In genomic region chr2:239878686-239879085, GRCh38 we compare ENCODE assay signal across 18 cellular contexts.
DNase-seq lines count a peak whose midpoint lies in the region; ATAC-seq and TF ChIP-seq lines count a peak whose summit lies in the region.
"Had no signal": no experiment of that assay in that cellular context is flagged by ENCODE, and none has a peak within 500 bp of the region (broad histone marks: within the 10 kb centered on the region; RNA-seq: fewer than 3 reads in every experiment).

No MANE protein-coding gene starts in this region.

- no peak for TF ChIP-seq POLR2A in heart left ventricle (IDR thresholded peaks at IDR 0.05)

- DNase-seq in right atrium auricular region (ENCODE audit: low spot score) (peak; percentile 36), heart left ventricle (no peak), ecto neural progenitor cell (ENCODE audit: low spot score) (peak; percentile 27), posterior vena cava (ENCODE audit: low spot score) (peak; percentile 16), NCI-H510A (lab: John Stamatoyannopoulos, UW) (no peak), NCI-H1048 (lab: John Stamatoyannopoulos, UW) (no peak)
- no peak for DNase-seq in activated CD4-positive, alpha-beta T cell treated with anti-CD3 and anti-CD28 coated beads for 36 hours
- DNase-seq: BE2C, Calu3, DMS53, GOT3, IMR-90, NCI-H1436, NCI-H1930, NCI-H526 treated with DMSO at 0.1 percent for 48 hours, Right ventricle myocardium superior had no signal

- H3K27me3 ChIP-seq in right atrium auricular region (no peaks in the 10 kb centered on the region), heart left ventricle (peaks cover 0 to 17% (median 0%) of the 10 kb centered on the region in 9 donors)

- no peak overlapping the region for H3K4me3 Mint-ChIP-seq in activated CD4-positive, alpha-beta T cell treated with anti-CD3 and anti-CD28 coated beads for 36 hours
- H3K4me3 Mint-ChIP-seq: CD8-positive, alpha-beta T cell had no signal

- ATAC-seq in heart left ventricle (no peak), GM18867 (IDR thresholded peaks at IDR 0.05; ENCODE audit: unreplicated experiment) (no peak)
- ATAC-seq in activated CD4-positive, alpha-beta T cell treated with anti-CD3 and anti-CD28 coated beads for 36 hours: no peak
- ATAC-seq: CD8-positive, alpha-beta T cell had no signal

- H3K27me3 Mint-ChIP-seq in activated CD4-positive, alpha-beta T cell treated with anti-CD3 and anti-CD28 coated beads for 36 hours: no peaks in the 10 kb centered on the region

- H3K4me1 Mint-ChIP-seq in activated CD4-positive, alpha-beta T cell treated with anti-CD3 and anti-CD28 coated beads for 36 hours: peaks cover 4% of the 10 kb centered on the region

- H3K27ac Mint-ChIP-seq in activated CD4-positive, alpha-beta T cell treated with anti-CD3 and anti-CD28 coated beads for 36 hours: no peak overlapping the region
- H3K27ac Mint-ChIP-seq: CD8-positive, alpha-beta T cell had no signal

- CTCF ChIA-PET in activated CD4-positive, alpha-beta T cell treated with anti-CD3 and anti-CD28 coated beads for 36 hours (lab: Charles Lee): no interaction called here

- 88 to 93% (median 90%) methylated on average over 5 of the region's 5 CpGs for WGBS in heart left ventricle, 4 donors

- no peak overlapping the region for H3K27ac ChIP-seq in right atrium auricular region
- no peak overlapping the region for H3K27ac ChIP-seq in heart left ventricle

- no peaks in the 10 kb centered on the region for H3K36me3 Mint-ChIP-seq in activated CD4-positive, alpha-beta T cell treated with anti-CD3 and anti-CD28 coated beads for 36 hours (ENCODE audit: low read depth)
- H3K36me3 Mint-ChIP-seq: CD8-positive, alpha-beta T cell had no signal

- POLR2A ChIA-PET in activated CD4-positive, alpha-beta T cell treated with anti-CD3 and anti-CD28 coated beads for 36 hours (lab: Charles Lee): no interaction called here

- H3K4me1 ChIP-seq in right atrium auricular region (peaks cover 0 to 8% of the 10 kb centered on the region in 2 donors), heart left ventricle (peaks cover 0 to 8% (median 0%) of the 10 kb centered on the region in 12 donors)
- H3K4me1 ChIP-seq: BE2C had no signal

- intact Hi-C loops in heart left ventricle (cut with DNase I): no loop called here
- intact Hi-C loops in posterior vena cava (cut with DNase I): no loop called here
- intact Hi-C loops in activated CD4-positive, alpha-beta T cell treated with anti-CD3 and anti-CD28 coated beads for 36 hours (cut with DNase I, micrococcal nuclease): no loop called here

- H3K9me3 ChIP-seq in right atrium auricular region (no peaks in the 10 kb centered on the region), heart left ventricle (peaks cover 0 to 8% (median 0%) of the 10 kb centered on the region in 12 donors)
- H3K9me3 ChIP-seq: BE2C had no signal

- TF ChIP-seq CTCF in right atrium auricular region (IDR thresholded peaks at IDR 0.05): no peak
- TF ChIP-seq CTCF in heart left ventricle (IDR thresholded peaks at IDR 0.05): no peak

- no peaks in the 10 kb centered on the region for H3K9me3 Mint-ChIP-seq in activated CD4-positive, alpha-beta T cell treated with anti-CD3 and anti-CD28 coated beads for 36 hours (ENCODE audit: low read depth)
- H3K9me3 Mint-ChIP-seq: CD8-positive, alpha-beta T cell had no signal

- H3K36me3 ChIP-seq in right atrium auricular region (no peaks in the 10 kb centered on the region), heart left ventricle (no peaks in the 10 kb centered on the region)
- H3K36me3 ChIP-seq: BE2C had no signal

- H3K4me3 ChIP-seq in right atrium auricular region (no peak overlapping the region), heart left ventricle (no peak overlapping the region)

Comparison
In these comparisons a context has a peak if more than half of its experiments do, and no peak if none do; other contexts are left out.
1. DNase-seq: peak in right atrium auricular region (single experiment), ecto neural progenitor cell (single experiment) and posterior vena cava (single experiment); none in heart left ventricle (0 of 5), NCI-H510A (single experiment), activated CD4-positive, alpha-beta T cell treated with anti-CD3 and anti-CD28 coated beads for 36 hours (single experiment) and NCI-H1048 (single experiment).